8 cellular contexts compared by ENCODE assay signal in the genomic region with DNA sequence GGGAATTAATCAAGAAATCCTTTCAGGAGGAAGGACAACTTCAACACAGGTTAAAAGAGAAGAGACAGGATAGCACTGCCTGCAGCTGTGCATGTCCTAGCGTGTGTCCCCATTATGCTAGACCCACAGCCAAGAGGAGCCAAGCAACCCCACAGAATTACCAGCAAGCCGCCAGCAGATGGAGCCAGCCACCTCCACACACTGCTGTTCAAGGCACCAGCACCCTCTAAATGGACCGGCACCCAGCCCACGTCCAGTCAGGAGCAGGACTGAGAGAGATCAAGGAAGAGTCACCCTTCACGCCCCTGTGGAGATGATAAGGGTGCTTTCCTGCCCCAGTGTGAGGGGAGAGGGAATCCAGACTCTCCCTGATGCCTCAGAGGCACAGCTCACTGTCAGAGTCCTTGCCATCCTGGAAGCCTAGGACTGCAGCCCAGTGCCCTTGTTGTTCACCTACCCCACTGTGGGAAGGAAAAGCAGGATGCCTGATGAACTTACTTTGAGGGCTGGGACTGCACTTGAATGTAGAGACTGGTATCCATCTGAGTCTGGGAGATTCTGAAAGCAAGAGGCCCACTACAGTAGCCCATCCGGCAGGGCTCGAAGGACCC. TPM values are rescaled to one million over a fixed set of nuclear protein-coding genes. Genes with fewer than 3 reads are reported as not detected.
DNase-seq lines count a peak whose midpoint lies in the region; ATAC-seq and TF ChIP-seq lines count a peak whose summit lies in the region.

No MANE protein-coding gene starts in this region.

- H3K9me3 ChIP-seq in esophagus (ENCODE audit: control insufficient read depth in 2 of 2, insufficient read depth in 1 of 2, low read depth in 1 of 2, low read length in 1 of 2) (no peaks in the 10 kb centered on the region), mucosa of stomach (ENCODE audit: control insufficient read depth, low read length) (no peaks in the 10 kb centered on the region)

- DNase-seq in NCI-H1092 treated with DMSO at 0.1 percent for 48 hours (lab: John Stamatoyannopoulos, UW), result peak; percentile 42
- peak; percentile 48 to 50 for DNase-seq in activated CD4-positive, alpha-beta T cell treated with anti-CD3 and anti-CD28 coated beads, Interleukin-2, amount 50 U/mL, for 48 hours
- peak; percentile 74 for DNase-seq in superior temporal gyrus (ENCODE audit: extremely low spot score)

- H3K4me3 ChIP-seq in esophagus (ENCODE audit: low read depth in 1 of 2, low read length in 2 of 2) (no peak overlapping the region), mucosa of stomach (ENCODE audit: low read length) (no peak overlapping the region)

- 35 to 45% methylated on average over 7 of the region's 7 CpGs for WGBS in esophagus, 2 donors

- no peak overlapping the region for H3K27ac ChIP-seq in C4-2B
- H3K27ac ChIP-seq in esophagus (ENCODE audit: low read depth in 2 of 2, low read length in 1 of 2), result peak overlapping the region; percentile 84 to 86

- peaks cover 3 to 12% of the 10 kb centered on the region in 2 donors for H3K4me1 ChIP-seq in esophagus (ENCODE audit: control insufficient read depth in 2 of 2, insufficient read depth in 2 of 2, low read length in 1 of 2)
- peaks cover 14% of the 10 kb centered on the region for H3K4me1 ChIP-seq in mucosa of stomach (ENCODE audit: control insufficient read depth, insufficient read depth, low read length)

- ATAC-seq in GM18861 (IDR thresholded peaks at IDR 0.05; ENCODE audit: unreplicated experiment) (peak; percentile 46), HG03442 (IDR thresholded peaks at IDR 0.05; ENCODE audit: unreplicated experiment) (no peak)

- no peaks in the 10 kb centered on the region for H3K27me3 ChIP-seq in esophagus (ENCODE audit: control insufficient read depth in 1 of 2, insufficient read depth in 2 of 2, low read length in 2 of 2)
- no peaks in the 10 kb centered on the region for H3K27me3 ChIP-seq in mucosa of stomach (ENCODE audit: control insufficient read depth, insufficient read depth, low read length)

- TF ChIP-seq CTCF in C4-2B (conservative IDR thresholded peaks at IDR 0.05), result peak; percentile 93

- H3K36me3 ChIP-seq in esophagus (ENCODE audit: control insufficient read depth in 2 of 2, insufficient read depth in 2 of 2, low read length in 1 of 2) (no peaks in the 10 kb centered on the region), mucosa of stomach (ENCODE audit: control insufficient read depth, insufficient read depth, low read length) (no peaks in the 10 kb centered on the region)

- H3K9ac ChIP-seq in mucosa of stomach (ENCODE audit: low read length), result peak overlapping the region; percentile 9

RNA-seq across cellular contexts. Expression of a gene that starts 37.1 kb away (rescaled TPM):
- polyA plus RNA-seq in esophagus, result 10 to 100 TPM in 1 of 2 donors, 1 to 10 TPM in 1; 9.4 to 14.0 TPM
